8 cellular contexts compared by ENCODE assay signal in the genomic region with DNA sequence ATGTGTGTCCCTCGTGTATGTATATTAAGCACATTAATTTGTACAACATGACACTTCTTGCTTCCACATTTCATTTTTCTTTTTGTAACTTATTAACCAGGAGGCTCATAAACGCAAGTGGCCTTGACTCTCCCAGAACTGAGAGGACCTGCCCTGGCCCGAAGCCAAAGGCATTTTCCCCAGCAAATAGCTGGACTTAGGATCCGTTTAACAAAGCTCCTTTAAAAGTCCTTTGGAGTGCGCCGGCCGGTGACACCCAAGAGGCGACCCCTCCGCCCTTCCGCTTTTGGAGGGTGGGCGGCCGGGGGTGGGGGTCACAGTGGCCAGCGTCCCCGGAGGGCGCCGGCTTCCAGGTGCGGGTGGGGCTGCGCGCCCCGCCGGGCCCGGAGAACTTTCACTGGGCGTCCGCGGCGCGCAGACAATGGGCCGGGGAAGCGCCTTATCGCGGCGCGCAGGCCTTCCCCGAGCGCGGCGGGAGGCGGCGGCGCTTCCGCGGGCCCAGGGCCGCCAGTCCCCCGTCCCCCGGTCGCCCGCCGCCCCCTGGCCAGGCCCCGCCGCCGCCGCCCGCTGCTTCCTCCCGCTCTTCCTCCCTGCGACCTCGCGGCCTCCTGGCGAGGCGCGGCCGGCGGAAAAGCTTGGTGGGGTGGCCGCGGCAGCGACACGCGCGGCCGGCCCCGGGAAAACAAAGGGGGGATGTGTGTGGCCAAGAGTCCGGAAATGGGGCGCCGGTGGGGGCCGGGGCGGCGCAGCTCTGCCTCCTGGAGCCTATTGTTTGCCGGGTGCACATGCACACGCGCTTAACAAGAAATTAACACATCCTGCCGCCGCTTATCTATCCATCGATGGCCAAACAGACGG.
DNase-seq lines count a peak whose midpoint lies in the region; ATAC-seq and TF ChIP-seq lines count a peak whose summit lies in the region.

No MANE protein-coding gene starts in this region.

- H3K4me3 Mint-ChIP-seq in stimulated activated naive CD8-positive, alpha-beta T cell treated with anti-CD3 and anti-CD28 coated beads, Interleukin-15, amount 100 ng/mL, for 72 hours, result no peak overlapping the region

- peak; percentile 48 for ATAC-seq in stimulated activated naive CD8-positive, alpha-beta T cell treated with anti-CD3 and anti-CD28 coated beads, Interleukin-15, amount 100 ng/mL, for 72 hours
- ATAC-seq in HG03159 (IDR thresholded peaks at IDR 0.05; ENCODE audit: unreplicated experiment), result no peak
- no peak for ATAC-seq in GM18868 (IDR thresholded peaks at IDR 0.05; ENCODE audit: unreplicated experiment)

- DNase-seq in NCI-H524 (lab: John Stamatoyannopoulos, UW) (peak; percentile 40 to 49), NCI-H524 treated with DMSO at 0.1 percent for 48 hours (lab: John Stamatoyannopoulos, UW) (no peak), cardiac fibroblast (ENCODE audit: low read depth in 2 of 2) (peak; percentile 21 to 37), islet precursor cell (peak; percentile 84), NCI-H2196 (lab: John Stamatoyannopoulos, UW; ENCODE audit: unreplicated experiment) (no peak)
- peak in 1 of 2 donors; percentile 2 for DNase-seq in stimulated activated naive CD8-positive, alpha-beta T cell treated with anti-CD3 and anti-CD28 coated beads, Interleukin-15, amount 100 ng/mL, for 72 hours

- H3K9me3 Mint-ChIP-seq in stimulated activated naive CD8-positive, alpha-beta T cell treated with anti-CD3 and anti-CD28 coated beads, Interleukin-15, amount 100 ng/mL, for 72 hours, result peaks cover 6 to 8% of the 10 kb centered on the region in 2 donors

- TF ChIP-seq CTCF in cardiac fibroblast (IDR thresholded peaks at IDR 0.05; ENCODE audit: low read depth, low read length), result no peak

- peak overlapping the region; percentile 16 to 24 for H3K4me3 ChIP-seq in cardiac fibroblast (replicated peaks in 1 of 2; ENCODE audit: low read depth in 2 of 2, low read length in 2 of 2)

- no peaks in the 10 kb centered on the region for H3K4me1 Mint-ChIP-seq in stimulated activated naive CD8-positive, alpha-beta T cell treated with anti-CD3 and anti-CD28 coated beads, Interleukin-15, amount 100 ng/mL, for 72 hours

- H3K27ac Mint-ChIP-seq in stimulated activated naive CD8-positive, alpha-beta T cell treated with anti-CD3 and anti-CD28 coated beads, Interleukin-15, amount 100 ng/mL, for 72 hours, result no peak overlapping the region

- peaks cover 65% of the 10 kb centered on the region for H3K27me3 Mint-ChIP-seq in stimulated activated naive CD8-positive, alpha-beta T cell treated with anti-CD3 and anti-CD28 coated beads, Interleukin-15, amount 100 ng/mL, for 72 hours

Comparison
In these comparisons a context has a peak if more than half of its experiments do, and no peak if none do; other contexts are left out.
1. DNase-seq: peak in NCI-H524 (2 of 2), cardiac fibroblast (2 of 2) and islet precursor cell (single experiment); none in NCI-H524 treated with DMSO at 0.1 percent for 48 hours (single experiment) and NCI-H2196 (single experiment).